In the genomic region with DNA sequence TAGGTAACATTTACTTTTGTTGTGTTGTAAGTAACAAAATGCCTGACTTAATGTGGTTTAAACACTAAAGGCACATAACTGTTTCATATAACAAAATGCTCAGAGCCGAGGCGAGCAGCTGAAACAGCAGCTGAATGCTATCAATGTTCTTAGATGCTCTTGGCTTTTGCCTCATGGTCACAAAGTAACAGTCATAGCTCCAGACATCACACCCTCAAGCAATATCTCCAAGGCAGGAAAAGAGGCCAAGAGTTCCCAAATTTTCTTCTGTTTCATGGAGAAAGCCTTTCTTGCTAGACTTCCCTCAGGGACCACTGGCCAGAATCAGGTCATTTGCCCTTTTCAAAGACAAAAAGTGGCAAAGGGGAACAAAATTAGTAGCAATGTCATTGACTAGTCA, we compare ENCODE assay signal across 32 cellular contexts.
"Had no signal": no experiment of that assay in that cellular context is flagged by ENCODE, and none has a peak within 500 bp of the region (broad histone marks: within the 10 kb centered on the region; RNA-seq: fewer than 3 reads in every experiment).

No MANE protein-coding gene starts in this region.

- H3K9me3 ChIP-seq: adrenal gland, ascending aorta, body of pancreas, breast epithelium had no signal

- ATAC-seq: activated naive CD4-positive, alpha-beta T cell treated with anti-CD3 and anti-CD28 coated beads, Interleukin-2, amount 50 U/mL, for 72 hours; activated naive CD8-positive, alpha-beta T cell treated with anti-CD3 and anti-CD28 coated beads, Interleukin-2, amount 50 U/mL, for 24 hours; activated T-cell treated with anti-CD3 and anti-CD28 coated beads, Interleukin-2, amount 50 U/mL, for 4 hours; activated T-cell treated with anti-CD3 and anti-CD28 coated beads, Interleukin-2, amount 50 U/mL, for 72 hours; activated T-helper 17 cell treated with anti-CD3 and anti-CD28 coated beads, Interleukin-2, amount 50 U/mL, for 72 hours; body of pancreas had no signal

- FAIRE-seq: astrocyte, bronchial epithelial cell had no signal

- H3K27ac ChIP-seq: adrenal gland, ascending aorta, body of pancreas, brain microvascular endothelial cell, breast epithelium, cardiac muscle cell had no signal

- H3K36me3 ChIP-seq: adrenal gland, ascending aorta, brain microvascular endothelial cell, breast epithelium, cardiac muscle cell had no signal

- H3K4me3 ChIP-seq: adrenal gland, ascending aorta, body of pancreas, breast epithelium, cardiac muscle cell had no signal

- DNase-seq: activated effector memory CD4-positive, alpha-beta T cell treated with anti-CD3 and anti-CD28 coated beads, Interleukin-2, amount 50 U/mL, for 16 hours; activated effector memory CD4-positive, alpha-beta T cell treated with Interleukin-2 at 50 U/mL for 16 hours; activated gamma-delta T cell; activated gamma-delta T cell treated with Interleukin-2 at 50 U/mL for 16 hours; activated naive CD4-positive, alpha-beta T cell; activated naive CD4-positive, alpha-beta T cell treated with anti-CD3 and anti-CD28 coated beads for 36 hours; activated naive CD4-positive, alpha-beta T cell treated with anti-CD3 and anti-CD28 coated beads, Interleukin-2, amount 10 ng/mL, durations not matched to agents 7 days and 5 days; activated naive CD4-positive, alpha-beta T cell treated with anti-CD3 and anti-CD28 coated beads, Interleukin-2, amount 50 U/mL, for 16 hours; activated naive CD8-positive, alpha-beta T cell treated with anti-CD3 and anti-CD28 coated beads for 36 hours; activated naive CD8-positive, alpha-beta T cell treated with anti-CD3 and anti-CD28 coated beads, Interleukin-2, amount 10 ng/mL, durations not matched to agents 7 days and 5 days; activated naive CD8-positive, alpha-beta T cell treated with anti-CD3 and anti-CD28 coated beads, Interleukin-2, amount 50 U/mL, for 24 hours; activated T-cell treated with anti-CD3 and anti-CD28 coated beads, Interleukin-2, amount 50 U/mL, for 24 hours; activated T-cell treated with anti-CD3 and anti-CD28 coated beads, Interleukin-2, amount 50 U/mL, for 4 hours; activated T-cell treated with anti-CD3 and anti-CD28 coated beads, Interleukin-2, amount 50 U/mL, for 48 hours; activated T-cell treated with anti-CD3 and anti-CD28 coated beads, Interleukin-2, amount 50 U/mL, for 72 hours; adrenal gland; amniotic stem cell; amygdala; anterior cingulate cortex; aorta; body of pancreas; brain microvascular endothelial cell; caudate nucleus; central memory CD4-positive, alpha-beta T cell; cerebellar nuclear complex had no signal

- H3K4me1 ChIP-seq: adrenal gland, ascending aorta, body of pancreas, breast epithelium had no signal

- H3K27me3 ChIP-seq: adrenal gland, ascending aorta, brain microvascular endothelial cell, cardiac muscle cell had no signal
